In the genomic region with DNA sequence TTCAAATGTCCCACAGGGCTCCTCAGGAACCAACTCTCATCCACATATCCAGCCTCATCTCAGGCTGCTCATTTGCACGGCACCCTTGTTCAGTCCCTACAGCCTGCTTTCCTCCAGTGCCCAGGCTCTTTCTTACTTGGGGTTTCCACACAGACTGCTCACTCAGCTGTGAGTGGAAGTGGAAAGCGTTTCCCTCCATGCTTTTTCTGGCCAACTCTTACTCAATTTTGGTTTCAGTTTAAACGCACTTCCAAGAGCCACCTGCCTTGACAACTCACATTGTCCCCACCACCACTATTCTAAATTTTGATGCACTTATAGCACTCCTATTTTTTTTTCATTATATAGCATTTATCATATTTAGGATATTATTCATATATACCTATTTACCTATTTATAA, we compare ENCODE assay signal across 26 cellular contexts.
"Had no signal": no experiment of that assay in that cellular context is flagged by ENCODE, and none has a peak within 500 bp of the region (broad histone marks: within the 10 kb centered on the region; RNA-seq: fewer than 3 reads in every experiment).

No MANE protein-coding gene starts in this region.

- H3K27ac ChIP-seq: ascending aorta, VCaP had no signal

- ATAC-seq: activated CD8-positive, alpha-beta T cell treated with anti-CD3 and anti-CD28 coated beads for 36 hours; activated naive CD8-positive, alpha-beta T cell treated with anti-CD3 and anti-CD28 coated beads, Interleukin-2, amount 50 U/mL, for 24 hours had no signal

- H3K4me1 ChIP-seq: ascending aorta had no signal

- H3K27me3 ChIP-seq: ascending aorta had no signal

- FAIRE-seq: TTC549 had no signal

- DNase-seq: activated B cell treated with CpG ODN at 0.5 μM for 24 hours; activated CD4-positive, alpha-beta memory T cell treated with anti-CD3 and anti-CD28 coated beads for 36 hours; activated CD4-positive, alpha-beta T cell treated with anti-CD3 and anti-CD28 coated beads for 4 hours; activated CD4-positive, alpha-beta T cell treated with anti-CD3 and anti-CD28 coated beads, Interleukin-2, amount 10 ng/mL, durations not matched to agents 24 days and 14 days; activated CD4-positive, alpha-beta T cell treated with anti-CD3 and anti-CD28 coated beads, Interleukin-2, amount 50 U/mL, for 1 hour; activated CD4-positive, alpha-beta T cell treated with anti-CD3 and anti-CD28 coated beads, Interleukin-2, amount 50 U/mL, for 4 hours; activated CD4-positive, CD25-positive, alpha-beta regulatory T cell treated with anti-CD3 and anti-CD28 coated beads, Interleukin-2, amount 50 U/mL, for 72 hours; activated CD8-positive, alpha-beta memory T cell treated with anti-CD3 and anti-CD28 coated beads, Interleukin-2, amount 50 U/mL, for 48 hours; activated CD8-positive, alpha-beta T cell treated with anti-CD3 and anti-CD28 coated beads for 36 hours; activated effector memory CD4-positive, alpha-beta T cell treated with Interleukin-2 at 50 U/mL for 16 hours; activated gamma-delta T cell; activated naive CD4-positive, alpha-beta T cell treated with anti-CD3 and anti-CD28 coated beads, Interleukin-2, amount 10 ng/mL, durations not matched to agents 7 days and 5 days; activated naive CD4-positive, alpha-beta T cell treated with Interleukin-2 at 50 U/mL for 16 hours; activated naive CD8-positive, alpha-beta T cell treated with anti-CD3 and anti-CD28 coated beads, Interleukin-2, amount 10 ng/mL, durations not matched to agents 7 days and 5 days; activated naive CD8-positive, alpha-beta T cell treated with anti-CD3 and anti-CD28 coated beads, Interleukin-2, amount 50 U/mL, for 24 hours; activated T-cell treated with anti-CD3 and anti-CD28 coated beads, Interleukin-2, amount 50 U/mL, for 24 hours; activated T-cell treated with anti-CD3 and anti-CD28 coated beads, Interleukin-2, amount 50 U/mL, for 48 hours; amygdala; anterior cingulate cortex; central memory CD4-positive, alpha-beta T cell; T-helper 1 cell; T-helper 2 cell; T-helper 9 cell had no signal

- H3K4me3 ChIP-seq: ascending aorta had no signal

- H3K36me3 ChIP-seq: ascending aorta had no signal

- H3K9me3 ChIP-seq: ascending aorta had no signal
